Comparison of ENCODE assay signal across 8 cellular contexts in genomic region chr15:98085003-98085639, GRCh38.
DNase-seq lines count a peak whose midpoint lies in the region; ATAC-seq, FAIRE-seq and TF ChIP-seq lines count a peak whose summit lies in the region.

No MANE protein-coding gene starts in this region.

- no peak for FAIRE-seq in H1 (lab: Jason Lieb, UNC)

- ATAC-seq in heart right ventricle (no peak), left ventricle myocardium superior (no peak), HG03432 (IDR thresholded peaks at IDR 0.05; ENCODE audit: unreplicated experiment) (no peak), aorta (ENCODE audit: low FRiP score) (no peak)

- H3K4me3 ChIP-seq in heart right ventricle (no peak overlapping the region), Loucy (ENCODE audit: low read length, poor library complexity, severe bottlenecking) (no peak overlapping the region), SK-N-MC (no peak overlapping the region), H1 (ENCODE audit: extremely low read depth in 1 of 4, insufficient read depth in 2 of 4, low read depth in 3 of 4, low read length in 4 of 4) (no peak overlapping the region), aorta (ENCODE audit: low read length in 2 of 2) (no peak overlapping the region)

- no peaks in the 10 kb centered on the region for H3F3A ChIP-seq in Loucy (ENCODE audit: low read depth)

- no peak overlapping the region for H4K91ac ChIP-seq in H1 (replicated peaks; ENCODE audit: insufficient read length, low read length)

- H3K27me3 ChIP-seq in heart right ventricle (no peaks in the 10 kb centered on the region), Loucy (ENCODE audit: insufficient read depth, low read length, poor library complexity, severe bottlenecking) (no peaks in the 10 kb centered on the region), H1 (replicated peaks in 1 of 4; ENCODE audit: control insufficient read depth in 3 of 4, extremely low read depth in 1 of 4, insufficient read depth in 3 of 4, low read length in 3 of 4) (no peaks in the 10 kb centered on the region), aorta (ENCODE audit: control insufficient read depth in 1 of 2, insufficient read depth in 2 of 2, low read length in 1 of 2) (no peaks in the 10 kb centered on the region)

- peak; percentile 56 to 61 for TF ChIP-seq RAD21 in H1 (IDR thresholded peaks at IDR 0.05 in 1 of 2, conservative IDR thresholded peaks at IDR 0.05 in 1 of 2; ENCODE audit: low read depth in 2 of 2, low read length in 2 of 2)

- CTCF ChIA-PET in H1 (lab: Charles Lee; ENCODE audit: partially characterized antibody): interaction anchor here (0.8 to 3.8 kb wide), 15 partner anchors 8 to 757 kb away, joined by 3 to 18 read pairs (median 5); no protein-coding TSS in a partner anchor

- no peak overlapping the region for H3K23ac ChIP-seq in H1 (ENCODE audit: insufficient read length)

- H3K4me1 ChIP-seq in heart right ventricle (no peaks in the 10 kb centered on the region), Loucy (ENCODE audit: insufficient read depth, low read length, poor library complexity, severe bottlenecking) (no peaks in the 10 kb centered on the region), H1 (replicated peaks in 1 of 4; ENCODE audit: control insufficient read depth in 3 of 4, insufficient read depth in 4 of 4, low read length in 3 of 4) (no peaks in the 10 kb centered on the region), aorta (ENCODE audit: control insufficient read depth in 1 of 2, insufficient read depth in 2 of 2, low read length in 2 of 2) (peaks cover 0 to 1% of the 10 kb centered on the region in 2 donors)

- no peak overlapping the region for H4K8ac ChIP-seq in H1 (ENCODE audit: extremely low read depth, insufficient read depth, low read length)

- no peak overlapping the region for H3K18ac ChIP-seq in H1 (ENCODE audit: extremely low read depth, low read length)

- no peak for TF ChIP-seq EP300 in H1 (IDR thresholded peaks at IDR 0.05; ENCODE audit: borderline replicate concordance in 1 of 2, low read depth in 2 of 2, low read length in 2 of 2)

- H2AK5ac ChIP-seq in H1 (ENCODE audit: low read depth, low read length): no peak overlapping the region

- no peak overlapping the region for H3K56ac ChIP-seq in H1 (replicated peaks; ENCODE audit: insufficient read length, low read depth, low read length)

- 0 to 4% methylated on average over 2 of the region's 2 CpGs for WGBS in heart right ventricle, 2 donors
- WGBS in H1 (ENCODE audit: extremely low coverage in 1 of 2, insufficient coverage in 1 of 2, insufficient read length in 1 of 2, insufficient replicate concordance in 2 of 2, low coverage in 1 of 2, low lambda C conversion rate in 2 of 2, missing lambda C conversion rate in 1 of 2), 2 experiments: 14% methylated on average over 2 of the region's 2 CpGs; no CpG with 5 or more reads in 1 of the 2 experiments
- WGBS in aorta, 2 donors: 0 to 4% methylated on average over 2 of the region's 2 CpGs

- DNase-seq in heart right ventricle (peak in 1 of 2 donors; percentile 40), left ventricle myocardium superior (no peak), SK-N-MC (ENCODE audit: low read depth, low spot score) (peak; percentile 40), H1 (ENCODE audit: low read depth in 1 of 2, low spot score in 2 of 2) (no peak), myocyte (ENCODE audit: low read depth) (peak; percentile 78), aorta (no peak)

- no peaks in the 10 kb centered on the region for H3K23me2 ChIP-seq in H1 (ENCODE audit: low read depth, low read length)

- H4K20me1 ChIP-seq in Loucy (ENCODE audit: insufficient read depth, low read length, poor library complexity, severe bottlenecking) (no peaks in the 10 kb centered on the region), H1 (replicated peaks in 1 of 2; ENCODE audit: control insufficient read depth in 1 of 2, insufficient read depth in 2 of 2, low read length in 2 of 2) (no peaks in the 10 kb centered on the region)

- no peaks in the 10 kb centered on the region for H3K79me2 ChIP-seq in Loucy (ENCODE audit: insufficient read depth, low read length)
- no peaks in the 10 kb centered on the region for H3K79me2 ChIP-seq in H1 (ENCODE audit: control insufficient read depth in 1 of 2, insufficient read depth in 2 of 2, low read length in 2 of 2)

- no peak overlapping the region for H4K5ac ChIP-seq in H1 (ENCODE audit: insufficient read length, low read depth, low read length)

- TF ChIP-seq CTCF in heart right ventricle (IDR thresholded peaks at IDR 0.05): peak; percentile 45 to 82 (median 74)
- peak; percentile 85 for TF ChIP-seq CTCF in Loucy (conservative IDR thresholded peaks at IDR 0.05; ENCODE audit: low read length)
- peak in 2 of 3 experiments; percentile 38 to 57; a peak in 2 of 4 replicates for TF ChIP-seq CTCF in H1 (IDR thresholded peaks at IDR 0.05; ENCODE audit: control extremely low read depth in 1 of 3, insufficient read depth in 1 of 3, low read depth in 1 of 3, low read length in 3 of 3)

- TF ChIP-seq POLR2A in H1 (IDR thresholded peaks at IDR 0.05; ENCODE audit: control extremely low read depth in 1 of 2, low read depth in 2 of 2, low read length in 2 of 2): no peak

- H3K4me2 ChIP-seq in Loucy (ENCODE audit: low read depth, low read length, poor library complexity, severe bottlenecking) (no peak overlapping the region), H1 (ENCODE audit: insufficient read depth in 1 of 2, low read depth in 2 of 2, low read length in 2 of 2) (no peak overlapping the region)

- no peak overlapping the region for H3K9ac ChIP-seq in Loucy (ENCODE audit: low read depth, low read length, poor library complexity, severe bottlenecking)
- H3K9ac ChIP-seq in SK-N-MC (ENCODE audit: insufficient read length): no peak overlapping the region
- H3K9ac ChIP-seq in H1 (replicated peaks in 1 of 4; ENCODE audit: extremely low read depth in 1 of 4, low read depth in 3 of 4, low read length in 3 of 4): no peak overlapping the region

- H3K27ac ChIP-seq in heart right ventricle (no peak overlapping the region), SK-N-MC (no peak overlapping the region), H1 (ENCODE audit: low read depth, low read length) (no peak overlapping the region), aorta (ENCODE audit: low read depth in 1 of 2, low read length in 2 of 2) (no peak overlapping the region)

- H3K4ac ChIP-seq in H1 (replicated peaks; ENCODE audit: insufficient read length, low read depth, low read length): no peak overlapping the region

- H3K9me3 ChIP-seq in heart right ventricle: peaks cover 0 to 15% (median 4%) of the 10 kb centered on the region in 11 donors
- H3K9me3 ChIP-seq in Loucy (ENCODE audit: insufficient read depth, low read depth, low read length): peaks cover 3% of the 10 kb centered on the region; the same call in 1 of the 2 replicates
- no peaks in the 10 kb centered on the region for H3K9me3 ChIP-seq in SK-N-MC (ENCODE audit: low read depth, low read length)
- H3K9me3 ChIP-seq in H1 (ENCODE audit: insufficient read depth in 2 of 2, low read depth in 1 of 2, low read length in 1 of 2): peaks cover 0 to 4% of the 10 kb centered on the region in 2 experiments; a peak in 1 of 4 replicates
- no peaks in the 10 kb centered on the region for H3K9me3 ChIP-seq in aorta (ENCODE audit: control insufficient read depth, low read length)

- no peaks in the 10 kb centered on the region for H3K9me2 ChIP-seq in Loucy (replicated peaks; ENCODE audit: low read depth, low read length)

- H2BK12ac ChIP-seq in H1 (ENCODE audit: low read depth, low read length): no peak overlapping the region

- H2AFZ ChIP-seq in Loucy (ENCODE audit: low read length): no peak overlapping the region
- H2AFZ ChIP-seq in H1 (ENCODE audit: low read length): no peak overlapping the region

- intact Hi-C loops in heart right ventricle (cut with DNase I) (loop anchor here (1.0 to 5.0 kb wide), 7 partner anchors 174 to 182 kb away; no protein-coding TSS in a partner anchor), left ventricle myocardium superior (cut with micrococcal nuclease) (no loop called here), aorta (cut with DNase I) (loop anchor here (2.0 to 10.0 kb wide), 3 partner anchors 120 to 337 kb away; partner anchors contain the start of gene ARRDC4 (in 1 of the 2))

- POLR2A ChIA-PET in H1 (lab: Charles Lee; ENCODE audit: partially characterized antibody): no interaction called here

- H2BK15ac ChIP-seq in H1 (ENCODE audit: low read length): no peak overlapping the region

- H3K36me3 ChIP-seq in heart right ventricle (no peaks in the 10 kb centered on the region), Loucy (ENCODE audit: insufficient read depth, low read length) (no peaks in the 10 kb centered on the region), SK-N-MC (ENCODE audit: insufficient read depth, low read length) (no peaks in the 10 kb centered on the region), H1 (ENCODE audit: control insufficient read depth in 2 of 4, insufficient read depth in 4 of 4, low read length in 3 of 4) (no peaks in the 10 kb centered on the region), aorta (ENCODE audit: control insufficient read depth in 1 of 2, insufficient read depth in 2 of 2, low read length in 1 of 2) (no peaks in the 10 kb centered on the region)

- no peak overlapping the region for H2BK120ac ChIP-seq in H1 (replicated peaks; ENCODE audit: low read depth, low read length)

- H3K14ac ChIP-seq in H1 (ENCODE audit: insufficient read length): no peak overlapping the region

- H2BK20ac ChIP-seq in H1 (ENCODE audit: low read length): no peak overlapping the region

- H3K79me1 ChIP-seq in H1 (ENCODE audit: low read depth, low read length): no peaks in the 10 kb centered on the region

- no peak overlapping the region for H2BK5ac ChIP-seq in H1 (ENCODE audit: low read depth, low read length)

Comparison
In these comparisons a context has a peak if more than half of its experiments do, and no peak if none do; other contexts are left out.
1. DNase-seq: peak in SK-N-MC (single experiment) and myocyte (single experiment); none in left ventricle myocardium superior (single experiment), H1 (0 of 2) and aorta (0 of 2).
2. Peak in every context shown above with its lines, with median percentiles within 50 percentile points of each other: CTCF ChIP-seq.